ENCODE assay signal across 20 cellular contexts in genomic region chr6:143656026-143656425, GRCh38. TPM values are rescaled to one million over a fixed set of nuclear protein-coding genes. Genes with fewer than 3 reads are reported as not detected.
DNase-seq lines count a peak whose midpoint lies in the region; ATAC-seq, FAIRE-seq and TF ChIP-seq lines count a peak whose summit lies in the region.
"Had no signal": no experiment of that assay in that cellular context is flagged by ENCODE, and none has a peak within 500 bp of the region (broad histone marks: within the 10 kb centered on the region; RNA-seq: fewer than 3 reads in every experiment).

No MANE protein-coding gene starts in this region.

- no peaks in the 10 kb centered on the region for H4K20me1 ChIP-seq in HepG2 (ENCODE audit: insufficient read depth, low read length)
- H4K20me1 ChIP-seq: BLaER1 had no signal

- POLR2A ChIA-PET in Caco-2 (lab: Charles Lee) (no interaction called here), WTC11 (lab: Charles Lee) (no interaction called here), HepG2 (lab: Yijun Ruan, JAX) (no interaction called here)

- intact Hi-C loops in Caco-2 (cut with micrococcal nuclease; ENCODE audit: unreplicated experiment) (no loop called here), HepG2 (cut with micrococcal nuclease; ENCODE audit: unreplicated experiment) (no loop called here), mucosa of descending colon (cut with DNase I, micrococcal nuclease) (no loop called here)

- DNase-seq in Caco-2 (no peak), WTC11 (ENCODE audit: low spot score) (no peak), HepG2 (ENCODE audit: low spot score) (no peak), medulla oblongata (ENCODE audit: extremely low spot score) (no peak), omental fat pad (ENCODE audit: low spot score) (no peak), mucosa of descending colon (no peak)
- DNase-seq: CD4-positive, CD25-positive, alpha-beta regulatory T cell; CD8-positive, alpha-beta T cell; DMS 273 treated with DMSO at 0.1 percent for 48 hours; DMS79; EL; GDM1; H9 had no signal

- H3K79me2 ChIP-seq in HepG2 (ENCODE audit: insufficient read depth, low read length): no peaks in the 10 kb centered on the region

- H2AFZ ChIP-seq in HepG2 (ENCODE audit: low read length): no peak overlapping the region

- H3K27ac ChIP-seq in HepG2 (ENCODE audit: extremely low read length, insufficient read depth, low read length): no peak overlapping the region
- H3K27ac ChIP-seq: 22Rv1, BLaER1, C4-2B had no signal

- BruUV-seq in Caco-2 (replicated peaks; lab: Mats Ljungman, UMichigan) (no TSS peak), HepG2 (replicated peaks; lab: Mats Ljungman, UMichigan) (no TSS peak)

- no peak for FAIRE-seq in HepG2 (lab: Jason Lieb, UNC)
- FAIRE-seq: D721Med, GM12878 had no signal

- TF ChIP-seq RAD21 in HepG2 (CRISPR knock-in tag; IDR thresholded peaks at IDR 0.05): no peak

- H3K4me2 ChIP-seq in HepG2 (ENCODE audit: low read depth, low read length): peak overlapping the region; percentile 6; the same call in 1 of the 2 replicates
- H3K4me2 ChIP-seq: BLaER1 had no signal

- no peak for ATAC-seq in WTC11
- peak; percentile 56 for ATAC-seq in HepG2
- no peak for ATAC-seq in omental fat pad (ENCODE audit: low FRiP score)
- no peak for ATAC-seq in mucosa of descending colon
- ATAC-seq: CD8-positive, alpha-beta T cell; GM12878; HCT116 had no signal

- no peaks in the 10 kb centered on the region; the same call in 1 of the 2 replicates for H3K9me3 ChIP-seq in Caco-2
- peaks cover 11% of the 10 kb centered on the region; the same call in 1 of the 2 replicates for H3K9me3 ChIP-seq in HepG2 (ENCODE audit: low read length)
- peaks cover 2% of the 10 kb centered on the region for H3K9me3 ChIP-seq in mucosa of descending colon

- in situ Hi-C loops in HepG2 (cut with HindIII; ENCODE audit: extremely low pct_ligation_motif_present, low pct_unique_long_range_greater_than_20kb): no loop called here

- H3K27me3 Mint-ChIP-seq in Caco-2 (ENCODE audit: insufficient read depth, unreplicated experiment) (no peaks in the 10 kb centered on the region), WTC11 (ENCODE audit: low read depth) (no peaks in the 10 kb centered on the region)
- H3K27me3 Mint-ChIP-seq: B cell; CD4-positive, CD25-positive, alpha-beta regulatory T cell had no signal

- WGBS in HepG2 (ENCODE audit: low lambda C conversion rate): 54% methylated on average over 4 of the region's 4 CpGs

- peaks cover 25% of the 10 kb centered on the region for H3K4me1 Mint-ChIP-seq in Caco-2 (ENCODE audit: low read depth, unreplicated experiment)
- H3K4me1 Mint-ChIP-seq in WTC11: peaks cover 20% of the 10 kb centered on the region
- H3K4me1 Mint-ChIP-seq: B cell had no signal

- TF ChIP-seq CTCF in Caco-2 (IDR thresholded peaks at IDR 0.05; ENCODE audit: insufficient read depth in 1 of 2, low read depth in 1 of 2, low read length in 1 of 2, severe bottlenecking in 1 of 2, unreplicated experiment in 1 of 2): no peak
- TF ChIP-seq CTCF in WTC11 (IDR thresholded peaks at IDR 0.05): no peak
- TF ChIP-seq CTCF in HepG2 (CRISPR knock-in tag; IDR thresholded peaks at IDR 0.05): no peak
- TF ChIP-seq CTCF in omental fat pad (IDR thresholded peaks at IDR 0.05): no peak
- no peak for TF ChIP-seq CTCF in mucosa of descending colon (IDR thresholded peaks at IDR 0.05)

- H3K27ac Mint-ChIP-seq in Caco-2 (ENCODE audit: unreplicated experiment) (peak overlapping the region; percentile 69), WTC11 (peak overlapping the region; percentile 62)
- H3K27ac Mint-ChIP-seq: B cell; CD8-positive, alpha-beta T cell; H9 had no signal

- H3K36me3 Mint-ChIP-seq in Caco-2 (ENCODE audit: insufficient read depth, unreplicated experiment): peaks cover 12% of the 10 kb centered on the region
- H3K36me3 Mint-ChIP-seq in WTC11: peaks cover 30% of the 10 kb centered on the region

- H3K4me1 ChIP-seq in Caco-2 (peaks cover 37% of the 10 kb centered on the region), HepG2 (ENCODE audit: insufficient read depth, low read length) (peaks cover 24% of the 10 kb centered on the region), mucosa of descending colon (ENCODE audit: low read depth) (peaks cover 6% of the 10 kb centered on the region)
- H3K4me1 ChIP-seq: BLaER1 had no signal

- H3K4me3 Mint-ChIP-seq in Caco-2 (ENCODE audit: unreplicated experiment): peak overlapping the region; percentile 43
- H3K4me3 Mint-ChIP-seq in WTC11: no peak overlapping the region
- H3K4me3 Mint-ChIP-seq: B cell; CD4-positive, CD25-positive, alpha-beta regulatory T cell; CD8-positive, alpha-beta T cell; H9 had no signal

- no peak overlapping the region for H3K4me3 ChIP-seq in Caco-2 (ENCODE audit: low read depth, low read length)
- no peak overlapping the region for H3K4me3 ChIP-seq in HepG2 (replicated peaks in 1 of 3; ENCODE audit: insufficient read depth in 1 of 3, low read depth in 2 of 3, low read length in 3 of 3)
- no peak overlapping the region for H3K4me3 ChIP-seq in mucosa of descending colon
- H3K4me3 ChIP-seq: BLaER1, GM12878 had no signal

- H3K9me3 Mint-ChIP-seq in Caco-2 (ENCODE audit: unreplicated experiment) (peaks cover 13% of the 10 kb centered on the region), WTC11 (peaks cover 37% of the 10 kb centered on the region)

- no peak for TF ChIP-seq POLR2A in HepG2 (IDR thresholded peaks at IDR 0.05; ENCODE audit: insufficient read depth in 1 of 2, low read depth in 2 of 2, low read length in 2 of 2)

- CTCF ChIA-PET in Caco-2 (lab: Charles Lee) (no interaction called here), WTC11 (lab: Charles Lee) (no interaction called here), HepG2 (lab: Yijun Ruan, JAX; ENCODE audit: low intra/inter-chr PET ratio, low total read pairs) (no interaction called here)

- H3K9ac ChIP-seq in HepG2 (ENCODE audit: insufficient read depth, low read depth, low read length): no peak overlapping the region
- H3K9ac ChIP-seq: BLaER1 had no signal

- H3K36me3 ChIP-seq in Caco-2 (ENCODE audit: control insufficient read depth, insufficient read depth, low read length): no peaks in the 10 kb centered on the region; the same call in 1 of the 2 replicates
- H3K36me3 ChIP-seq in HepG2 (replicated peaks in 1 of 2; ENCODE audit: control insufficient read depth in 1 of 2, insufficient read depth in 2 of 2, low read length in 2 of 2): no peaks in the 10 kb centered on the region
- no peaks in the 10 kb centered on the region for H3K36me3 ChIP-seq in mucosa of descending colon (ENCODE audit: low read depth)
- H3K36me3 ChIP-seq: BLaER1 had no signal

- TF ChIP-seq EP300 in HepG2 (IDR thresholded peaks at IDR 0.05; ENCODE audit: low read depth in 2 of 2, low read length in 2 of 2): no peak
- no peak for TF ChIP-seq EP300 in HepG2 (CRISPR knock-in tag; IDR thresholded peaks at IDR 0.05; ENCODE audit: borderline replicate concordance)

- H3K27me3 ChIP-seq in Caco-2 (replicated peaks; ENCODE audit: control insufficient read depth, insufficient read depth, low read length) (no peaks in the 10 kb centered on the region), HepG2 (ENCODE audit: control insufficient read depth in 1 of 2, insufficient read depth in 2 of 2, low read length in 2 of 2) (no peaks in the 10 kb centered on the region)
- H3K27me3 ChIP-seq: BLaER1 had no signal

TF ChIP-seq in WTC11, 78 proteins besides CTCF, POLR2A, EP300 and RAD21 (continues in another document):
- TF ChIP-seq CDX4 (CRISPR knock-in tag; IDR thresholded peaks at IDR 0.05; ENCODE audit: borderline replicate concordance) (no peak), ESRRA (CRISPR knock-in tag; IDR thresholded peaks at IDR 0.05; ENCODE audit: borderline replicate concordance) (no peak)

TF ChIP-seq in HepG2, 621 proteins besides CTCF, POLR2A, EP300 and RAD21:
- 0 out of 2 replicates have a peak, but pooled peaks have one; percentile 22 for TF ChIP-seq NR2C2 (CRISPR knock-in tag; IDR thresholded peaks at IDR 0.05; ENCODE audit: borderline replicate concordance)
- no peak for TF ChIP-seq ZNF562 (CRISPR knock-in tag; IDR thresholded peaks at IDR 0.05; ENCODE audit: borderline replicate concordance)

RNA-seq across cellular contexts. Expression of gene PHACTR2, which starts 21.7 kb away (rescaled TPM):
- total RNA-seq in Caco-2 (2022): 80.8 and 100 TPM in 2 replicates
- 72.6 to 90.5 TPM (median 80.2 TPM) in 3 replicates for total RNA-seq in WTC11 (2021)
- 28.2 and 39.1 TPM in 2 replicates for total RNA-seq in HepG2 (2016; rRNA removed; fragmentation: Illumina TruSeq; extraction: Trizol)
- total RNA-seq in HepG2 (2016; cell fraction: cytosol; rRNA removed; fragmentation: Illumina TruSeq; extraction: Trizol; ENCODE audit: low read depth): 14.4 and 16.0 TPM in 2 replicates
- 28.7 and 34.3 TPM in 2 replicates for total RNA-seq in HepG2 (2016; cell fraction: insoluble cytoplasmic fraction; rRNA removed; fragmentation: Illumina TruSeq; extraction: Trizol)
- 29.1 and 31.7 TPM in 2 replicates for total RNA-seq in HepG2 (2016; cell fraction: membrane; rRNA removed; fragmentation: Illumina TruSeq; extraction: Trizol)
- 27.6 and 29.4 TPM in 2 replicates for total RNA-seq in HepG2 (2016; cell fraction: nucleus; rRNA removed; fragmentation: Illumina TruSeq; extraction: Trizol)
- polyA plus RNA-seq in HepG2 (2011; rRNA removed): 8.4 and 11.3 TPM in 2 replicates
- 7.5 and 8.1 TPM in 2 replicates for polyA plus RNA-seq in HepG2 (2011; cell fraction: cytosol; rRNA removed)
- 6.0 and 7.3 TPM in 2 replicates for polyA plus RNA-seq in HepG2 (2011; cell fraction: nucleus; rRNA removed)
- polyA plus RNA-seq in HepG2 (2012): 6.6 and 11.5 TPM in 2 replicates
- 8.4 and 10.1 TPM in 2 replicates for polyA plus RNA-seq in HepG2 (2016; cell fraction: cytosol; fragmentation: Illumina TruSeq; extraction: Trizol; ENCODE audit: low read depth)
- 14.6 and 15.0 TPM in 2 replicates for polyA plus RNA-seq in HepG2 (2016; cell fraction: insoluble cytoplasmic fraction; fragmentation: Illumina TruSeq; extraction: Trizol; ENCODE audit: low read depth)
- 9.6 and 11.2 TPM in 2 replicates for polyA plus RNA-seq in HepG2 (2016; cell fraction: membrane; fragmentation: Illumina TruSeq; extraction: Trizol; ENCODE audit: low read depth)
- polyA plus RNA-seq in HepG2 (2016; cell fraction: nucleus; fragmentation: Illumina TruSeq; extraction: Trizol; ENCODE audit: insufficient read depth, low read depth): 12.7 and 13.6 TPM in 2 replicates
- 13.8 and 29.8 TPM in 2 replicates for polyA minus RNA-seq in HepG2 (2011; rRNA and poly(A)+ RNA removed; ENCODE audit: low replicate concordance)
- 17.3 and 19.4 TPM in 2 replicates for polyA minus RNA-seq in HepG2 (2011; cell fraction: cytosol; rRNA and poly(A)+ RNA removed)
- 29.9 and 31.0 TPM in 2 replicates for polyA minus RNA-seq in HepG2 (2011; cell fraction: nucleus; rRNA and poly(A)+ RNA removed)
- total RNA-seq in omental fat pad: 100 to 1,000 TPM in 1 of 4 donors, 10 to 100 TPM in 3; 50.8 to 102 (median 65.1) TPM
- total RNA-seq in mucosa of descending colon: 10 to 100 TPM; 49.5 to 70.8 (median 53.4) TPM
